In genomic region chr11:129143335-129143734, GRCh38 we compare ENCODE assay signal across 1 cellular context.
TF ChIP-seq lines count a peak whose summit lies in the region.

No MANE protein-coding gene starts in this region.

TF ChIP-seq in HCT116, 20 proteins besides CTCF, POLR2A, EP300 and RAD21 (continued from another document):
- TF ChIP-seq REST (IDR thresholded peaks at IDR 0.05; ENCODE audit: low read depth) (no peak), ZNF274 (IDR thresholded peaks at IDR 0.05; ENCODE audit: low read depth, low read length) (no peak), ZBTB33 (IDR thresholded peaks at IDR 0.05; ENCODE audit: extremely low read depth, insufficient replicate concordance, low read length) (peak; percentile 36), ELF1 (IDR thresholded peaks at IDR 0.05; ENCODE audit: borderline replicate concordance, low read depth) (no peak), SP1 (IDR thresholded peaks at IDR 0.05; ENCODE audit: low read depth) (peak; percentile 97)
